ENCODE assay signal across 26 cellular contexts in the genomic region with DNA sequence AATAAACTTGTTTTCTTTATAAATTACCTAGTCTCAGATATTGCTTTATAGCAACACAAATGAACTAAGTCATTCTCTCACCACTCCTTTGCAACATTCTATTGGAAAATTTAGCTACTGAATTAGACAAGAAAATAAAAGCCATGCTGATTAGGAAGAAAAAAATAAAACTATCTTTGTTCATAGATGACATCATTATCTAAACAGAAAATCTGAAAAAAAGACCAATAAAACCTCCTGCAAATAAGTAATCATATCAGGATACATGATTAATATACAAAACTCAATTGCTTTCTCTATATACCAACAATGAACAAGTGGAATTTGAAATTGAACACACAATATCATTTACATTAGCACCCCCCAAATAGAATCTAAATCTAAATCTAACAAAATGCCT.
"Had no signal": no experiment of that assay in that cellular context is flagged by ENCODE, and none has a peak within 500 bp of the region (broad histone marks: within the 10 kb centered on the region; RNA-seq: fewer than 3 reads in every experiment).

No MANE protein-coding gene starts in this region.

- FAIRE-seq: endometrium, endothelial cell of umbilical vein had no signal

- ATAC-seq: effector memory CD8-positive, alpha-beta T cell; esophagus mucosa; foreskin keratinocyte; gastrocnemius medialis; gastroesophageal sphincter; heart left ventricle; heart right ventricle had no signal

- H3K27ac ChIP-seq: colonic mucosa, coronary artery, dorsolateral prefrontal cortex, epithelial cell of prostate, esophagus muscularis mucosa, esophagus squamous epithelium, foreskin keratinocyte, gastrocnemius medialis, gastroesophageal sphincter, heart left ventricle, heart right ventricle had no signal

- H3K9me3 ChIP-seq: colonic mucosa, esophagus squamous epithelium, gastrocnemius medialis had no signal

- DNase-seq: colonic mucosa; cortex of kidney; dermis blood vessel endothelial cell; dorsolateral prefrontal cortex; effector CD4-positive, alpha-beta T cell; effector CD8-positive, alpha-beta T cell; effector memory CD4-positive, alpha-beta T cell; effector memory CD8-positive, alpha-beta T cell; endodermal cell; erythroblast; esophagus squamous epithelium; foreskin fibroblast; foreskin keratinocyte; foreskin melanocyte; gastrocnemius medialis; glutamatergic neuron; head of caudate nucleus; heart left ventricle; heart right ventricle had no signal

- H3K4me3 ChIP-seq: colonic mucosa, coronary artery, dorsolateral prefrontal cortex, esophagus muscularis mucosa, esophagus squamous epithelium, gastrocnemius medialis, gastroesophageal sphincter, heart left ventricle, heart right ventricle had no signal

- H3K4me1 ChIP-seq: colonic mucosa, esophagus muscularis mucosa, esophagus squamous epithelium, foreskin keratinocyte, gastrocnemius medialis, gastroesophageal sphincter, heart left ventricle, heart right ventricle had no signal

- H3K36me3 ChIP-seq: colonic mucosa, esophagus muscularis mucosa, esophagus squamous epithelium, gastrocnemius medialis, gastroesophageal sphincter, heart left ventricle, heart right ventricle had no signal

- H3K27me3 ChIP-seq: colonic mucosa, dorsolateral prefrontal cortex, esophagus muscularis mucosa, foreskin keratinocyte, gastrocnemius medialis, gastroesophageal sphincter, heart right ventricle had no signal
